Comparison of ENCODE assay signal across 36 cellular contexts in genomic region chr21:38900499-38900898, GRCh38.
"Had no signal": no experiment of that assay in that cellular context is flagged by ENCODE, and none has a peak within 500 bp of the region (broad histone marks: within the 10 kb centered on the region; RNA-seq: fewer than 3 reads in every experiment).

No MANE protein-coding gene starts in this region.

- H3K27ac Mint-ChIP-seq: activated B cell treated with CpG ODN at 0.5 μM for 24 hours; activated CD4-positive, alpha-beta memory T cell treated with anti-CD3 and anti-CD28 coated beads, Interleukin-2, amount 10 ng/mL, durations not matched to agents 7 days and 5 days; activated naive CD4-positive, alpha-beta T cell treated with anti-CD3 and anti-CD28 coated beads, Interleukin-2, amount 10 ng/mL, durations not matched to agents 7 days and 5 days; activated naive CD4-positive, alpha-beta T cell treated with anti-CD3 and anti-CD28 coated beads, Interleukin-2, amount 50 U/mL, for 24 hours; activated naive CD8-positive, alpha-beta T cell; activated naive CD8-positive, alpha-beta T cell treated with anti-CD3 and anti-CD28 coated beads, Interleukin-2, amount 10 ng/mL, durations not matched to agents 7 days and 5 days; activated naive CD8-positive, alpha-beta T cell treated with anti-CD3 and anti-CD28 coated beads, Interleukin-2, amount 50 U/mL, for 24 hours; activated T-cell treated with anti-CD3 and anti-CD28 coated beads, Interleukin-2, amount 50 U/mL, for 72 hours; activated T-helper 1 cell treated with anti-CD3 and anti-CD28 coated beads, Interleukin-12 subunit alpha, Interleukin-12 subunit beta, Interleukin-2, Interleukin-4 antibody, amounts not matched to agents 30 ng/mL and 10 ng/mL and 1 ng/mL, durations not matched to agents 14 hours and 24 hours and 36 hours; activated T-helper 2 cell treated with anti-CD3 and anti-CD28 coated beads, Interferon-gamma antibody, Interleukin-2, Interleukin-4, amounts not matched to agents 10 μg/mL and 5 μg/mL and 100 μg/mL, durations not matched to agents 14 hours and 24 hours and 36 hours; T-helper 1 cell treated with Interleukin-12 subunit alpha and Interleukin-12 subunit beta and Interleukin-4 antibody, amounts not matched to agents 30 μg/mL and 1 μg/mL, for 36 hours; T-helper 2 cell treated with Interferon-gamma antibody and Interleukin-4, amounts not matched to agents 5 μg/mL and 100 μg/mL, for 36 hours had no signal

- DNase-seq: activated B cell treated with CpG ODN at 0.5 μM for 24 hours; activated CD4-positive, alpha-beta memory T cell treated with anti-CD3 and anti-CD28 coated beads, Interleukin-2, amount 10 ng/mL, durations not matched to agents 7 days and 5 days; activated CD4-positive, alpha-beta T cell treated with anti-CD3 and anti-CD28 coated beads, Interleukin-2, amount 50 U/mL, for 1 hour; activated CD4-positive, alpha-beta T cell treated with anti-CD3 and anti-CD28 coated beads, Interleukin-2, amount 50 U/mL, for 4 hours; activated CD4-positive, CD25-positive, alpha-beta regulatory T cell treated with anti-CD3 and anti-CD28 coated beads, Interleukin-2, amount 50 U/mL, for 72 hours; activated CD8-positive, alpha-beta memory T cell treated with anti-CD3 and anti-CD28 coated beads, Interleukin-2, amount 50 U/mL, for 4 hours; activated effector memory CD4-positive, alpha-beta T cell treated with Interleukin-2 at 50 U/mL for 16 hours; activated gamma-delta T cell; activated naive CD4-positive, alpha-beta T cell treated with anti-CD3 and anti-CD28 coated beads, Interleukin-2, amount 10 ng/mL, durations not matched to agents 7 days and 5 days; activated naive CD4-positive, alpha-beta T cell treated with Interleukin-2 at 50 U/mL for 16 hours; activated naive CD8-positive, alpha-beta T cell treated with anti-CD3 and anti-CD28 coated beads, Interleukin-2, amount 10 ng/mL, durations not matched to agents 7 days and 5 days; activated naive CD8-positive, alpha-beta T cell treated with anti-CD3 and anti-CD28 coated beads, Interleukin-2, amount 50 U/mL, for 24 hours; activated T-cell treated with anti-CD3 and anti-CD28 coated beads for 4 hours; activated T-cell treated with anti-CD3 and anti-CD28 coated beads, Interleukin-2, amount 50 U/mL, for 1 hour; activated T-cell treated with anti-CD3 and anti-CD28 coated beads, Interleukin-2, amount 50 U/mL, for 4 hours; amygdala; anterior cingulate cortex; caudate nucleus; cerebellar nuclear complex; SW 1271; T-helper 1 cell; T-helper 2 cell; T-helper 9 cell had no signal

- H3K4me3 ChIP-seq: ascending aorta, cardiac muscle cell had no signal

- H3K27me3 ChIP-seq: ascending aorta, cardiac muscle cell had no signal

- H3K4me3 Mint-ChIP-seq: activated B cell treated with CpG ODN at 0.5 μM for 24 hours; activated CD4-positive, alpha-beta memory T cell treated with anti-CD3 and anti-CD28 coated beads, Interleukin-2, amount 10 ng/mL, durations not matched to agents 7 days and 5 days; activated CD4-positive, alpha-beta T cell treated with anti-CD3 and anti-CD28 coated beads for 36 hours; activated naive CD4-positive, alpha-beta T cell treated with anti-CD3 and anti-CD28 coated beads, Interleukin-2, amount 10 ng/mL, durations not matched to agents 7 days and 5 days; activated naive CD4-positive, alpha-beta T cell treated with anti-CD3 and anti-CD28 coated beads, Interleukin-2, amount 50 U/mL, for 24 hours; activated naive CD8-positive, alpha-beta T cell; activated naive CD8-positive, alpha-beta T cell treated with anti-CD3 and anti-CD28 coated beads, Interleukin-2, amount 10 ng/mL, durations not matched to agents 7 days and 5 days; activated naive CD8-positive, alpha-beta T cell treated with anti-CD3 and anti-CD28 coated beads, Interleukin-2, amount 50 U/mL, for 24 hours; activated T-cell treated with anti-CD3 and anti-CD28 coated beads, Interleukin-2, amount 50 U/mL, for 4 hours; activated T-cell treated with anti-CD3 and anti-CD28 coated beads, Interleukin-2, amount 50 U/mL, for 72 hours; activated T-helper 1 cell treated with anti-CD3 and anti-CD28 coated beads, Interleukin-12 subunit alpha, Interleukin-12 subunit beta, Interleukin-2, Interleukin-4 antibody, amounts not matched to agents 30 ng/mL and 10 ng/mL and 1 ng/mL, durations not matched to agents 14 hours and 24 hours and 36 hours; brain; central memory CD8-positive, alpha-beta T cell; T-helper 1 cell treated with Interleukin-12 subunit alpha and Interleukin-12 subunit beta and Interleukin-4 antibody, amounts not matched to agents 30 μg/mL and 1 μg/mL, for 36 hours; T-helper 2 cell treated with Interferon-gamma antibody and Interleukin-4, amounts not matched to agents 5 μg/mL and 100 μg/mL, for 36 hours had no signal

- H3K9me3 Mint-ChIP-seq: activated B cell treated with CpG ODN at 0.5 μM for 24 hours; activated naive CD4-positive, alpha-beta T cell treated with anti-CD3 and anti-CD28 coated beads, Interleukin-2, amount 10 ng/mL, durations not matched to agents 7 days and 5 days; activated naive CD4-positive, alpha-beta T cell treated with anti-CD3 and anti-CD28 coated beads, Interleukin-2, amount 50 U/mL, for 24 hours; central memory CD8-positive, alpha-beta T cell had no signal

- H3K27me3 Mint-ChIP-seq: activated B cell treated with CpG ODN at 0.5 μM for 24 hours; activated naive CD4-positive, alpha-beta T cell treated with anti-CD3 and anti-CD28 coated beads, Interleukin-2, amount 10 ng/mL, durations not matched to agents 7 days and 5 days had no signal

- H3K27ac ChIP-seq: ascending aorta, cardiac muscle cell, VCaP had no signal

- H3K4me1 Mint-ChIP-seq: activated B cell treated with CpG ODN at 0.5 μM for 24 hours; activated CD4-positive, alpha-beta memory T cell treated with anti-CD3 and anti-CD28 coated beads, Interleukin-2, amount 10 ng/mL, durations not matched to agents 7 days and 5 days; activated naive CD4-positive, alpha-beta T cell treated with anti-CD3 and anti-CD28 coated beads, Interleukin-2, amount 10 ng/mL, durations not matched to agents 7 days and 5 days; activated naive CD4-positive, alpha-beta T cell treated with anti-CD3 and anti-CD28 coated beads, Interleukin-2, amount 50 U/mL, for 24 hours; activated naive CD8-positive, alpha-beta T cell treated with anti-CD3 and anti-CD28 coated beads, Interleukin-2, amount 10 ng/mL, durations not matched to agents 7 days and 5 days; central memory CD8-positive, alpha-beta T cell had no signal

- H3K36me3 ChIP-seq: ascending aorta, cardiac muscle cell had no signal

- H3K9me3 ChIP-seq: ascending aorta had no signal

- ATAC-seq: activated naive CD8-positive, alpha-beta T cell treated with anti-CD3 and anti-CD28 coated beads, Interleukin-2, amount 50 U/mL, for 24 hours had no signal

- H3K36me3 Mint-ChIP-seq: activated naive CD4-positive, alpha-beta T cell treated with anti-CD3 and anti-CD28 coated beads, Interleukin-2, amount 10 ng/mL, durations not matched to agents 7 days and 5 days; activated naive CD4-positive, alpha-beta T cell treated with anti-CD3 and anti-CD28 coated beads, Interleukin-2, amount 50 U/mL, for 24 hours; activated naive CD8-positive, alpha-beta T cell treated with anti-CD3 and anti-CD28 coated beads, Interleukin-2, amount 10 ng/mL, durations not matched to agents 7 days and 5 days; brain had no signal
